Comparison of ENCODE assay signal across 1 cellular context in genomic region chr1:150793778-150794177, GRCh38. TPM values are rescaled to one million over a fixed set of nuclear protein-coding genes. Genes with fewer than 3 reads are reported as not detected.
"Had no signal": no experiment of that assay in that cellular context is flagged by ENCODE, and none has a peak within 500 bp of the region (broad histone marks: within the 10 kb centered on the region; RNA-seq: fewer than 3 reads in every experiment).

No MANE protein-coding gene starts in this region.

RNA-seq across cellular contexts. Expression of gene CTSS, which starts 28.2 kb away (rescaled TPM):
- polyA plus RNA-seq: cardiac muscle cell had no signal
